ENCODE assay signal across 9 cellular contexts in genomic region chrX:149937328-149937727, GRCh38. TPM values are rescaled to one million over a fixed set of nuclear protein-coding genes. Genes with fewer than 3 reads are reported as not detected.
DNase-seq lines count a peak whose midpoint lies in the region; ATAC-seq and TF ChIP-seq lines count a peak whose summit lies in the region.
"Not testable (repeated sequence)": the region's sequence is repeated elsewhere in the genome, so short reads cannot be mapped to it uniquely, and the experiment has no call there.
"Had no signal": no experiment of that assay in that cellular context is flagged by ENCODE, and none has a peak within 500 bp of the region (broad histone marks: within the 10 kb centered on the region; RNA-seq: fewer than 3 reads in every experiment).

No MANE protein-coding gene starts in this region.

- not testable (repeated sequence) for H3K4me1 Mint-ChIP-seq in activated T-helper 17 cell treated with anti-CD3 and anti-CD28 coated beads, Interleukin-2, amount 50 U/mL, for 72 hours
- H3K4me1 Mint-ChIP-seq in dendritic cell treated with granulocyte-macrophage colony-stimulating factor and Interleukin-4, amounts not matched to agents 40 ng/mL and 50 ng/mL, for 4 days (ENCODE audit: low read depth), result peaks cover 17% of the 10 kb centered on the region

- H3K9me3 ChIP-seq in AG04450 (ENCODE audit: control insufficient read depth, insufficient read depth, low read length); HAP-1; Panc1 (ENCODE audit: control insufficient read depth, insufficient read depth, low read depth, low read length); left ventricle myocardium inferior (replicated peaks); muscle layer of duodenum (ENCODE audit: control insufficient read depth in 1 of 2, low read length in 2 of 2); skeletal muscle satellite cell (replicated peaks; ENCODE audit: low read length): not testable (repeated sequence)

- peak overlapping the region; percentile 96 for H3K27ac ChIP-seq in AG04450 (ENCODE audit: low read depth, low read length)
- H3K27ac ChIP-seq in Panc1 (ENCODE audit: low read length), result peak overlapping the region; percentile 91
- peak overlapping the region; percentile 95 for H3K27ac ChIP-seq in left ventricle myocardium inferior (replicated peaks)
- peak overlapping the region; percentile 80 for H3K27ac ChIP-seq in muscle layer of duodenum (ENCODE audit: low read length)

- H3K36me3 ChIP-seq in HAP-1 (replicated peaks); Panc1 (ENCODE audit: control insufficient read depth, insufficient read depth, low read length); left ventricle myocardium inferior; muscle layer of duodenum (ENCODE audit: control insufficient read depth in 1 of 2, insufficient read depth in 2 of 2, low read length in 2 of 2); skeletal muscle satellite cell (ENCODE audit: insufficient read depth, low read length): not testable (repeated sequence)

- peak overlapping the region; percentile 93 for H3K9ac ChIP-seq in skeletal muscle satellite cell (ENCODE audit: low read depth, low read length)

- not testable (repeated sequence) for H3K9me3 Mint-ChIP-seq in activated T-helper 17 cell treated with anti-CD3 and anti-CD28 coated beads, Interleukin-2, amount 50 U/mL, for 72 hours; dendritic cell treated with granulocyte-macrophage colony-stimulating factor and Interleukin-4, amounts not matched to agents 40 ng/mL and 50 ng/mL, for 4 days

- not testable (repeated sequence) for TF ChIP-seq CTCF in AG04450 (IDR thresholded peaks at IDR 0.05; ENCODE audit: low read depth, low read length); Panc1 (IDR thresholded peaks at IDR 0.05); left ventricle myocardium inferior (IDR thresholded peaks at IDR 0.05; ENCODE audit: borderline replicate concordance)

- H3K4me3 Mint-ChIP-seq in activated T-helper 17 cell treated with anti-CD3 and anti-CD28 coated beads, Interleukin-2, amount 50 U/mL, for 72 hours, result peak overlapping the region; percentile 87
- peak overlapping the region; percentile 85 for H3K4me3 Mint-ChIP-seq in dendritic cell treated with granulocyte-macrophage colony-stimulating factor and Interleukin-4, amounts not matched to agents 40 ng/mL and 50 ng/mL, for 4 days

- not testable (repeated sequence) for DNase-seq in AG04450 (ENCODE audit: low read depth, low spot score); HAP-1 (ENCODE audit: low spot score in 2 of 2); Panc1 (ENCODE audit: low read depth, low spot score); left ventricle myocardium inferior

- not testable (repeated sequence) for ATAC-seq in Panc1; activated T-helper 17 cell treated with anti-CD3 and anti-CD28 coated beads, Interleukin-2, amount 50 U/mL, for 72 hours (replicated peaks)

- H3K4me3 ChIP-seq in AG04450 (ENCODE audit: low read depth, low read length) (peak overlapping the region; percentile 78), HAP-1 (peak overlapping the region; percentile 97), Panc1 (ENCODE audit: low read depth in 2 of 2, low read length in 2 of 2) (peak overlapping the region; percentile 95 to 99), left ventricle myocardium inferior (peak overlapping the region; percentile 84), muscle layer of duodenum (ENCODE audit: low read depth in 1 of 2, low read length in 2 of 2) (peak overlapping the region; percentile 61 to 72), skeletal muscle satellite cell (ENCODE audit: low read length) (peak overlapping the region; percentile 88)

- BruUV-seq in Panc1 (replicated peaks; lab: Mats Ljungman, UMichigan), result not testable (repeated sequence)

- H3K4me2 ChIP-seq in skeletal muscle satellite cell (ENCODE audit: low read length), result peak overlapping the region; percentile 85

- CTCF ChIA-PET in AG04450 (lab: Charles Lee), result interaction anchor here (2.1 kb wide), 1 partner anchor 34 kb away, joined by 6 read pairs; no protein-coding TSS in a partner anchor
- CTCF ChIA-PET in Panc1 (lab: Charles Lee), result not testable (repeated sequence)

- intact Hi-C loops in Panc1 (cut with micrococcal nuclease; ENCODE audit: unreplicated experiment); dendritic cell treated with granulocyte-macrophage colony-stimulating factor and Interleukin-4, amounts not matched to agents 40 ng/mL and 50 ng/mL, for 4 days (cut with micrococcal nuclease); left ventricle myocardium inferior (cut with micrococcal nuclease): not testable (repeated sequence)

- H3K4me1 ChIP-seq in HAP-1; Panc1 (ENCODE audit: control insufficient read depth, insufficient read depth, low read length); left ventricle myocardium inferior; muscle layer of duodenum (ENCODE audit: control insufficient read depth in 1 of 2, insufficient read depth in 2 of 2, low read length in 2 of 2); skeletal muscle satellite cell (ENCODE audit: control insufficient read depth, insufficient read depth, low read length): not testable (repeated sequence)

- in situ Hi-C loops in HAP-1 (cut with MboI; ENCODE audit: low sequenced_read_pairs); Panc1 (cut with HindIII; ENCODE audit: low pct_unique_long_range_greater_than_20kb, low sequenced_read_pairs): not testable (repeated sequence)

- POLR2A ChIA-PET in AG04450 (lab: Yijun Ruan, JAX), result interaction anchor here (0.7 kb wide), 1 partner anchor 397 kb away, joined by 3 read pairs; no protein-coding TSS in a partner anchor
- POLR2A ChIA-PET in Panc1 (lab: Charles Lee), result not testable (repeated sequence)

- peaks cover 14% of the 10 kb centered on the region for H3K36me3 Mint-ChIP-seq in activated T-helper 17 cell treated with anti-CD3 and anti-CD28 coated beads, Interleukin-2, amount 50 U/mL, for 72 hours (ENCODE audit: low read depth)
- peaks cover 37% of the 10 kb centered on the region for H3K36me3 Mint-ChIP-seq in dendritic cell treated with granulocyte-macrophage colony-stimulating factor and Interleukin-4, amounts not matched to agents 40 ng/mL and 50 ng/mL, for 4 days (ENCODE audit: low read depth)

- peak overlapping the region; percentile 82 for H3K27ac Mint-ChIP-seq in activated T-helper 17 cell treated with anti-CD3 and anti-CD28 coated beads, Interleukin-2, amount 50 U/mL, for 72 hours
- peak overlapping the region; percentile 99 for H3K27ac Mint-ChIP-seq in dendritic cell treated with granulocyte-macrophage colony-stimulating factor and Interleukin-4, amounts not matched to agents 40 ng/mL and 50 ng/mL, for 4 days

- H3K27me3 ChIP-seq in AG04450 (ENCODE audit: control insufficient read depth, insufficient read depth, low read length); HAP-1 (ENCODE audit: low read depth); Panc1 (ENCODE audit: control insufficient read depth, insufficient read depth, low read length); left ventricle myocardium inferior (ENCODE audit: low read depth); muscle layer of duodenum (ENCODE audit: low read depth, low read length); skeletal muscle satellite cell (ENCODE audit: control insufficient read depth, insufficient read depth, low read length): not testable (repeated sequence)

- H3K27me3 Mint-ChIP-seq in activated T-helper 17 cell treated with anti-CD3 and anti-CD28 coated beads, Interleukin-2, amount 50 U/mL, for 72 hours; dendritic cell treated with granulocyte-macrophage colony-stimulating factor and Interleukin-4, amounts not matched to agents 40 ng/mL and 50 ng/mL, for 4 days: not testable (repeated sequence)

RNA-seq across cellular contexts. Expression of gene EOLA2, which starts 1.0 kb away (rescaled TPM):
- polyA plus RNA-seq in AG04450 (2011; rRNA removed), result 35.5 and 38.0 TPM in 2 replicates
- polyA minus RNA-seq in AG04450 (2011; rRNA and poly(A)+ RNA removed), result 17.1 and 24.0 TPM in 2 replicates
- total RNA-seq in Panc1 (2021; ENCODE audit: unreplicated experiment) (75.0 TPM), left ventricle myocardium inferior (25.5 TPM)
- 67.9 TPM for polyA plus RNA-seq in Panc1 (2012; ENCODE audit: insufficient read length)
- total RNA-seq in activated T-helper 17 cell treated with anti-CD3 and anti-CD28 coated beads, Interleukin-2, amount 50 U/mL, for 72 hours, result 10 to 100 TPM; 31.0 to 42.3 TPM
- total RNA-seq in skeletal muscle satellite cell (2012; rRNA removed), result 15.7 and 19.0 TPM in 2 replicates

RNA-seq across cellular contexts. Expression of gene HSFX4, which starts 8.0 kb away (rescaled TPM):
- polyA plus RNA-seq in AG04450 (2011; rRNA removed), result not detected in 2 replicates
- not detected in 2 replicates for polyA minus RNA-seq in AG04450 (2011; rRNA and poly(A)+ RNA removed)
- total RNA-seq in Panc1 (2021; ENCODE audit: unreplicated experiment) (not detected), left ventricle myocardium inferior (not detected)
- polyA plus RNA-seq in Panc1 (2012; ENCODE audit: insufficient read length), result not detected
- total RNA-seq in activated T-helper 17 cell treated with anti-CD3 and anti-CD28 coated beads, Interleukin-2, amount 50 U/mL, for 72 hours, result not detected
- not detected in 2 replicates for total RNA-seq in skeletal muscle satellite cell (2012; rRNA removed)
- total RNA-seq: lung microvascular endothelial cell had no signal

RNA-seq across cellular contexts. Expression of gene MAGEA8, which starts 56.3 kb away (rescaled TPM):
- not detected in 2 replicates for polyA plus RNA-seq in AG04450 (2011; rRNA removed)
- polyA minus RNA-seq in AG04450 (2011; rRNA and poly(A)+ RNA removed), result not detected in 2 replicates
- total RNA-seq in Panc1 (2021; ENCODE audit: unreplicated experiment) (not detected), left ventricle myocardium inferior (not detected)
- not detected for polyA plus RNA-seq in Panc1 (2012; ENCODE audit: insufficient read length)
- not detected for total RNA-seq in activated T-helper 17 cell treated with anti-CD3 and anti-CD28 coated beads, Interleukin-2, amount 50 U/mL, for 72 hours
- total RNA-seq in skeletal muscle satellite cell (2012; rRNA removed), result not detected in 2 replicates
- total RNA-seq: lung microvascular endothelial cell had no signal
